ENCODE assay signal across 10 cellular contexts in genomic region chr16:67240506-67240905, GRCh38. TPM values are rescaled to one million over a fixed set of nuclear protein-coding genes. Genes with fewer than 3 reads are reported as not detected.
A peak's percentile ranks its signal among the peaks of the same experiment; 100 is the strongest.
DNase-seq lines count a peak whose midpoint lies in the region; ATAC-seq and TF ChIP-seq lines count a peak whose summit lies in the region.
"Had no signal": no experiment of that assay in that cellular context is flagged by ENCODE, and none has a peak within 500 bp of the region (broad histone marks: within the 10 kb centered on the region; RNA-seq: fewer than 3 reads in every experiment).

No MANE protein-coding gene starts in this region.

- H3K4me3 ChIP-seq in GM23338 (no peak overlapping the region), adrenal gland (no peak overlapping the region), right cardiac atrium (ENCODE audit: low read length) (no peak overlapping the region)

- H3K79me2 ChIP-seq in GM23338 (replicated peaks; ENCODE audit: insufficient read depth): peaks cover 34% of the 10 kb centered on the region

- peaks cover 39% of the 10 kb centered on the region for H3K36me3 Mint-ChIP-seq in GM23338 (ENCODE audit: low read depth)
- peaks cover 75% of the 10 kb centered on the region for H3K36me3 Mint-ChIP-seq in stimulated activated effector memory CD8-positive, alpha-beta T cell treated with anti-CD3 and anti-CD28 coated beads, Interleukin-12 subunit alpha, Interleukin-12 subunit beta, amount 100 ng/mL, for 72 hours

- no peak overlapping the region for H2AFZ ChIP-seq in GM23338

- H3K27ac ChIP-seq in GM23338 (ENCODE audit: low read depth) (no peak overlapping the region), adrenal gland (peak overlapping the region in 4 of 5 donors; percentile 73 to 94 (median 83)), right cardiac atrium (ENCODE audit: low read length) (peak overlapping the region; percentile 84)

- no peaks in the 10 kb centered on the region for H3K9me2 ChIP-seq in GM23338 (ENCODE audit: insufficient read depth)

- H3K27ac Mint-ChIP-seq in GM23338: peak overlapping the region; percentile 57
- H3K27ac Mint-ChIP-seq in stimulated activated effector memory CD8-positive, alpha-beta T cell treated with anti-CD3 and anti-CD28 coated beads, Interleukin-12 subunit alpha, Interleukin-12 subunit beta, amount 100 ng/mL, for 72 hours: peak overlapping the region; percentile 90

- intact Hi-C loops in adrenal gland (cut with DNase I): no loop called here
- intact Hi-C loops in right cardiac atrium (cut with DNase I): no loop called here

- peaks cover 48% of the 10 kb centered on the region for H3K4me1 Mint-ChIP-seq in GM23338
- H3K4me1 Mint-ChIP-seq in stimulated activated effector memory CD8-positive, alpha-beta T cell treated with anti-CD3 and anti-CD28 coated beads, Interleukin-12 subunit alpha, Interleukin-12 subunit beta, amount 100 ng/mL, for 72 hours: peaks cover 59% of the 10 kb centered on the region

- no peak overlapping the region for H3K4me2 ChIP-seq in GM23338

- peaks cover 5% of the 10 kb centered on the region; the same call in 1 of the 2 replicates for H3K36me3 ChIP-seq in GM23338 (ENCODE audit: insufficient read depth)
- peaks cover 0 to 40% of the 10 kb centered on the region in 2 donors for H3K36me3 ChIP-seq in adrenal gland (replicated peaks in 1 of 2)

- H3K4me3 Mint-ChIP-seq in GM23338: no peak overlapping the region
- no peak overlapping the region for H3K4me3 Mint-ChIP-seq in stimulated activated effector memory CD8-positive, alpha-beta T cell treated with anti-CD3 and anti-CD28 coated beads, Interleukin-12 subunit alpha, Interleukin-12 subunit beta, amount 100 ng/mL, for 72 hours

- no peak for TF ChIP-seq POLR2A in adrenal gland (IDR thresholded peaks at IDR 0.05)

- H3K4me1 ChIP-seq in GM23338 (ENCODE audit: insufficient read depth) (peaks cover 18% of the 10 kb centered on the region), adrenal gland (replicated peaks in 1 of 2) (peaks cover 54% of the 10 kb centered on the region in 2 donors), right cardiac atrium (ENCODE audit: control insufficient read depth, insufficient read depth, low read length) (peaks cover 25% of the 10 kb centered on the region)

- H3K27me3 Mint-ChIP-seq in GM23338 (ENCODE audit: insufficient read depth, low read depth, poor library complexity): peaks cover 11% of the 10 kb centered on the region

- H4K20me1 ChIP-seq in GM23338 (replicated peaks; ENCODE audit: insufficient read depth): no peaks in the 10 kb centered on the region; the same call in 1 of the 2 replicates

- H3F3A ChIP-seq in GM23338 (replicated peaks; ENCODE audit: low read depth): peaks cover 13% of the 10 kb centered on the region; the same call in 1 of the 2 replicates

- ATAC-seq in GM23338 (no peak), right cardiac atrium (no peak), HG03159 (IDR thresholded peaks at IDR 0.05; ENCODE audit: unreplicated experiment) (no peak)
- ATAC-seq in stimulated activated effector memory CD8-positive, alpha-beta T cell treated with anti-CD3 and anti-CD28 coated beads, Interleukin-12 subunit alpha, Interleukin-12 subunit beta, amount 100 ng/mL, for 72 hours: no peak

- H3K9me3 ChIP-seq in adrenal gland (replicated peaks in 1 of 3) (no peaks in the 10 kb centered on the region), right cardiac atrium (ENCODE audit: control insufficient read depth, low read length) (no peaks in the 10 kb centered on the region)

- WGBS in adrenal gland, 4 donors: 66 to 76% (median 75%) methylated on average over 4 of the region's 4 CpGs; no CpG with 5 or more reads in 1 of the 4 donors
- WGBS in right cardiac atrium: 68% methylated on average over 4 of the region's 4 CpGs

- TF ChIP-seq CTCF in GM23338 (conservative IDR thresholded peaks at IDR 0.05; ENCODE audit: low read depth in 2 of 2) (no peak), adrenal gland (IDR thresholded peaks at IDR 0.05) (no peak)

- DNase-seq in GM23338 (ENCODE audit: low spot score): no peak
- DNase-seq in adrenal gland: peak in 1 of 7 donors; percentile 19
- peak in 1 of 3 donors; percentile 49 for DNase-seq in right cardiac atrium
- DNase-seq in stimulated activated effector memory CD8-positive, alpha-beta T cell treated with anti-CD3 and anti-CD28 coated beads, Interleukin-12 subunit alpha, Interleukin-12 subunit beta, amount 100 ng/mL, for 72 hours (ENCODE audit: low spot score in 2 of 2): no peak
- DNase-seq in NCI-H82 (lab: John Stamatoyannopoulos, UW): no peak
- DNase-seq in NCI-H2196 (lab: John Stamatoyannopoulos, UW; ENCODE audit: unreplicated experiment): no peak
- DNase-seq in stimulated activated CD4-positive, alpha-beta T cell treated with anti-CD3 and anti-CD28 coated beads, Interleukin-2, amount 100 ng/mL, for 24 hours: no peak
- DNase-seq: activated CD4-positive, alpha-beta T cell treated with anti-CD3 and anti-CD28 coated beads for 4 hours; GDM1 had no signal

- H3K9me3 Mint-ChIP-seq in GM23338: no peaks in the 10 kb centered on the region; the same call in 2 of the 3 replicates
- no peaks in the 10 kb centered on the region for H3K9me3 Mint-ChIP-seq in stimulated activated effector memory CD8-positive, alpha-beta T cell treated with anti-CD3 and anti-CD28 coated beads, Interleukin-12 subunit alpha, Interleukin-12 subunit beta, amount 100 ng/mL, for 72 hours

- no peaks in the 10 kb centered on the region for H3K27me3 ChIP-seq in GM23338 (ENCODE audit: insufficient read depth)
- H3K27me3 ChIP-seq in adrenal gland: no peaks in the 10 kb centered on the region
- no peaks in the 10 kb centered on the region for H3K27me3 ChIP-seq in right cardiac atrium (ENCODE audit: control insufficient read depth, insufficient read depth)

TF ChIP-seq in GM23338, 12 proteins besides CTCF, POLR2A, EP300 and RAD21 (continues in another document):
- TF ChIP-seq NANOG (IDR thresholded peaks at IDR 0.05; ENCODE audit: borderline replicate concordance) (no peak), ZNF331 (CRISPR knock-in tag; IDR thresholded peaks at IDR 0.05; ENCODE audit: low read depth) (no peak), CREB1 (CRISPR knock-in tag; IDR thresholded peaks at IDR 0.05; ENCODE audit: low read depth) (no peak)

RNA-seq across cellular contexts. Expression of gene FHOD1, which starts 6.8 kb away (rescaled TPM):
- total RNA-seq in GM23338 (2014; rRNA removed; shearing (Covaris generic)): 48.2 and 52.7 TPM in 2 replicates
- polyA plus RNA-seq in GM23338 (2016; fragmentation: Nextera tagmentation; extraction: Ambion mirVana) (26.2 and 28.4 TPM in 2 replicates), adrenal gland (100 to 1,000 TPM in 1 of 3 donors, 10 to 100 TPM in 2; 16.6 to 148 (median 96.4) TPM), right cardiac atrium (20.5 TPM)
- total RNA-seq in adrenal gland (10 to 100 TPM; 34.3 to 86.3 (median 45.5) TPM), right cardiac atrium (10 to 100 TPM; 16.9 to 32.1 (median 19.4) TPM)

RNA-seq across cellular contexts. Expression of gene SLC9A5, which starts 8.3 kb away (rescaled TPM):
- total RNA-seq in GM23338 (2014; rRNA removed; shearing (Covaris generic)): 5.4 and 6.4 TPM in 2 replicates
- polyA plus RNA-seq in GM23338 (2016; fragmentation: Nextera tagmentation; extraction: Ambion mirVana) (3.4 and 4.5 TPM in 2 replicates), adrenal gland (1 to 10 TPM in 2 of 3 donors, under 1 TPM in 1; 0.20 to 2.8 (median 2.7) TPM), right cardiac atrium (1.9 TPM)
- total RNA-seq in adrenal gland (1 to 10 TPM in 3 of 8 donors, under 1 TPM in 4, not detected in 1; 0.09 to 2.1 (median 0.40) TPM), right cardiac atrium (1 to 10 TPM; 2.2 to 2.9 (median 2.5) TPM)

RNA-seq across cellular contexts. Expression of gene TMEM208, which starts 13.6 kb away (rescaled TPM):
- 18.4 and 23.2 TPM in 2 replicates for total RNA-seq in GM23338 (2014; rRNA removed; shearing (Covaris generic))
- polyA plus RNA-seq in GM23338 (2016; fragmentation: Nextera tagmentation; extraction: Ambion mirVana): 82.3 and 89.7 TPM in 2 replicates
- total RNA-seq in adrenal gland: 10 to 100 TPM; 52.1 to 88.8 (median 67.6) TPM
- polyA plus RNA-seq in adrenal gland: 100 to 1,000 TPM in 2 of 3 donors, 10 to 100 TPM in 1; 75.3 to 289 (median 209) TPM
- 10 to 100 TPM; 15.4 to 26.2 (median 17.0) TPM for total RNA-seq in right cardiac atrium
- 43.5 TPM for polyA plus RNA-seq in right cardiac atrium

RNA-seq across cellular contexts. Expression of gene PLEKHG4, which starts 38.8 kb away (rescaled TPM):
- total RNA-seq in GM23338 (2014; rRNA removed; shearing (Covaris generic)): 10.3 and 17.1 TPM in 2 replicates
- polyA plus RNA-seq in GM23338 (2016; fragmentation: Nextera tagmentation; extraction: Ambion mirVana): 3.2 and 4.9 TPM in 2 replicates
- 10 to 100 TPM in 4 of 8 donors, 1 to 10 TPM in 4; 4.1 to 25.7 (median 8.9) TPM for total RNA-seq in adrenal gland
- 10 to 100 TPM in 2 of 3 donors, 1 to 10 TPM in 1; 4.5 to 48.7 (median 27.5) TPM for polyA plus RNA-seq in adrenal gland
- total RNA-seq in right cardiac atrium: 1 to 10 TPM; 2.2 to 2.8 (median 2.5) TPM
- polyA plus RNA-seq in right cardiac atrium: 2.2 TPM

RNA-seq across cellular contexts. Expression of gene ELMO3, which starts 41.6 kb away (rescaled TPM):
- 16.2 and 18.3 TPM in 2 replicates for total RNA-seq in GM23338 (2014; rRNA removed; shearing (Covaris generic))
- polyA plus RNA-seq in GM23338 (2016; fragmentation: Nextera tagmentation; extraction: Ambion mirVana): 4.5 and 4.7 TPM in 2 replicates
- total RNA-seq in adrenal gland: 1 to 10 TPM in 7 of 8 donors, under 1 TPM in 1; 0.66 to 5.4 (median 1.8) TPM
- 1 to 10 TPM in 2 of 3 donors, under 1 TPM in 1; 0.18 to 7.0 (median 4.6) TPM for polyA plus RNA-seq in adrenal gland
- under 1 TPM; 0.51 to 0.85 (median 0.76) TPM for total RNA-seq in right cardiac atrium
- 0.72 TPM for polyA plus RNA-seq in right cardiac atrium
